In genomic region chr15:26867199-26868007, GRCh38 we compare ENCODE assay signal across 14 cellular contexts.
DNase-seq lines count a peak whose midpoint lies in the region; ATAC-seq and TF ChIP-seq lines count a peak whose summit lies in the region.
"Had no signal": no experiment of that assay in that cellular context is flagged by ENCODE, and none has a peak within 500 bp of the region (broad histone marks: within the 10 kb centered on the region; RNA-seq: fewer than 3 reads in every experiment).

No MANE protein-coding gene starts in this region.

- peak; percentile 67 for TF ChIP-seq CTCF in VCaP (conservative IDR thresholded peaks at IDR 0.05)
- no peak for TF ChIP-seq CTCF in tibial artery (IDR thresholded peaks at IDR 0.05)

- H3K36me3 Mint-ChIP-seq in stimulated activated memory B cell treated with anti-CD40 and anti-IgM and Interleukin-4, amounts not matched to agents 10 μg/mL and 1 μg/mL and 100 μg/mL, for 72 hours = no peaks in the 10 kb centered on the region

- DNase-seq in NCI-H82 (lab: John Stamatoyannopoulos, UW) (peak; percentile 23), NCI-H82 treated with DMSO at 0.1 percent for 48 hours (lab: John Stamatoyannopoulos, UW; ENCODE audit: unreplicated experiment) (no peak), tibial artery (no peak)
- DNase-seq: activated T-cell treated with anti-CD3 and anti-CD28 coated beads, Interleukin-2, amount 50 U/mL, for 4 hours; Kasumi-1; stimulated activated CD4-positive, alpha-beta T cell treated with anti-CD3 and anti-CD28 coated beads, Interleukin-2, amount 100 ng/mL, for 24 hours; stimulated activated naive CD4-positive, alpha-beta T cell treated with Interleukin-2 at 50 U/mL for 16 hours had no signal

- no peaks in the 10 kb centered on the region for H3K4me1 Mint-ChIP-seq in stimulated activated memory B cell treated with anti-CD40 and anti-IgM and Interleukin-4, amounts not matched to agents 10 μg/mL and 1 μg/mL and 100 μg/mL, for 72 hours

- H3K27ac ChIP-seq in VCaP (no peak overlapping the region; the same call in 1 of the 2 replicates), iPS-18a (ENCODE audit: low read length) (no peak overlapping the region), tibial artery (no peak overlapping the region)
- H3K27ac ChIP-seq: ascending aorta, neutrophil had no signal

- H3K36me3 ChIP-seq in iPS-18a (ENCODE audit: control insufficient read depth, low read depth, low read length) (no peaks in the 10 kb centered on the region), tibial artery (no peaks in the 10 kb centered on the region)
- H3K36me3 ChIP-seq: ascending aorta, neutrophil had no signal

- no peaks in the 10 kb centered on the region for H3K9me3 ChIP-seq in iPS-18a (ENCODE audit: control insufficient read depth, low read depth, low read length)
- H3K9me3 ChIP-seq in tibial artery = no peaks in the 10 kb centered on the region
- H3K9me3 ChIP-seq: ascending aorta, neutrophil had no signal

- peaks cover 18% of the 10 kb centered on the region for H3K4me1 ChIP-seq in iPS-18a (ENCODE audit: control insufficient read depth, low read depth, low read length)
- H3K4me1 ChIP-seq in tibial artery = peaks cover 0 to 15% (median 9%) of the 10 kb centered on the region in 4 donors
- H3K4me1 ChIP-seq: ascending aorta had no signal

- ATAC-seq in stimulated activated memory B cell treated with anti-CD40 and anti-IgM and Interleukin-4, amounts not matched to agents 10 μg/mL and 1 μg/mL and 100 μg/mL, for 72 hours = peak; percentile 46
- no peak for ATAC-seq in HG03520 (IDR thresholded peaks at IDR 0.05; ENCODE audit: unreplicated experiment)
- no peak for ATAC-seq in HG02938 (IDR thresholded peaks at IDR 0.05; ENCODE audit: unreplicated experiment)

- H3K4me3 Mint-ChIP-seq in stimulated activated memory B cell treated with anti-CD40 and anti-IgM and Interleukin-4, amounts not matched to agents 10 μg/mL and 1 μg/mL and 100 μg/mL, for 72 hours = no peak overlapping the region
- H3K4me3 Mint-ChIP-seq: activated T-cell treated with anti-CD3 and anti-CD28 coated beads, Interleukin-2, amount 50 U/mL, for 4 hours had no signal

- H3K27me3 Mint-ChIP-seq in stimulated activated memory B cell treated with anti-CD40 and anti-IgM and Interleukin-4, amounts not matched to agents 10 μg/mL and 1 μg/mL and 100 μg/mL, for 72 hours = peaks cover 11% of the 10 kb centered on the region

- H3K27ac Mint-ChIP-seq in stimulated activated memory B cell treated with anti-CD40 and anti-IgM and Interleukin-4, amounts not matched to agents 10 μg/mL and 1 μg/mL and 100 μg/mL, for 72 hours = no peak overlapping the region

- H3K27me3 ChIP-seq in iPS-18a (ENCODE audit: control insufficient read depth, insufficient read depth, low read length) (peaks cover 41% of the 10 kb centered on the region), tibial artery (peaks cover 0 to 42% of the 10 kb centered on the region in 2 donors)

- intact Hi-C loops in tibial artery (cut with DNase I; ENCODE audit: low total_unique reads) = no loop called here

- no peaks in the 10 kb centered on the region for H3K9me3 Mint-ChIP-seq in stimulated activated memory B cell treated with anti-CD40 and anti-IgM and Interleukin-4, amounts not matched to agents 10 μg/mL and 1 μg/mL and 100 μg/mL, for 72 hours
- H3K9me3 Mint-ChIP-seq: activated T-cell treated with anti-CD3 and anti-CD28 coated beads, Interleukin-2, amount 50 U/mL, for 4 hours had no signal

- peak overlapping the region; percentile 16 for H3K9ac ChIP-seq in iPS-18a (ENCODE audit: low read length)

- H3K4me3 ChIP-seq in iPS-18a (ENCODE audit: low read length) (peak overlapping the region; percentile 61), tibial artery (no peak overlapping the region)
